ENCODE assay signal across 9 cellular contexts in genomic region chr5:154972476-154973080, GRCh38. TPM values are rescaled to one million over a fixed set of nuclear protein-coding genes. Genes with fewer than 3 reads are reported as not detected.
A peak's percentile ranks its signal among the peaks of the same experiment; 100 is the strongest.
DNase-seq lines count a peak whose midpoint lies in the region; ATAC-seq and TF ChIP-seq lines count a peak whose summit lies in the region.
"Had no signal": no experiment of that assay in that cellular context is flagged by ENCODE, and none has a peak within 500 bp of the region (broad histone marks: within the 10 kb centered on the region; RNA-seq: fewer than 3 reads in every experiment).

No MANE protein-coding gene starts in this region.

- H3K4me1 Mint-ChIP-seq in activated naive CD8-positive, alpha-beta T cell treated with anti-CD3 and anti-CD28 coated beads for 36 hours, result no peaks in the 10 kb centered on the region

- H3K27ac ChIP-seq in A673 (ENCODE audit: low read depth, low read length, poor library complexity, severe bottlenecking), result peak overlapping the region; percentile 64
- no peak overlapping the region for H3K27ac ChIP-seq in lung (ENCODE audit: low read depth in 1 of 2, low read length in 1 of 2)

- peaks cover 17% of the 10 kb centered on the region for H3K36me3 Mint-ChIP-seq in activated naive CD8-positive, alpha-beta T cell treated with anti-CD3 and anti-CD28 coated beads for 36 hours

- 73 to 75% methylated on average over 2 of the region's 2 CpGs for WGBS in lung, 2 donors

- H3K27ac Mint-ChIP-seq in activated naive CD8-positive, alpha-beta T cell treated with anti-CD3 and anti-CD28 coated beads for 36 hours, result no peak overlapping the region
- H3K27ac Mint-ChIP-seq: dendritic cell treated with granulocyte-macrophage colony-stimulating factor and Interleukin-4, amounts not matched to agents 40 ng/mL and 50 ng/mL, for 4 days had no signal

- in situ Hi-C loops in GM13976 (cut with MboI; ENCODE audit: low sequenced_read_pairs, unreplicated experiment), result no loop called here

- no peaks in the 10 kb centered on the region for H3K9me3 Mint-ChIP-seq in activated naive CD8-positive, alpha-beta T cell treated with anti-CD3 and anti-CD28 coated beads for 36 hours
- H3K9me3 Mint-ChIP-seq: dendritic cell treated with granulocyte-macrophage colony-stimulating factor and Interleukin-4, amounts not matched to agents 40 ng/mL and 50 ng/mL, for 4 days had no signal

- ATAC-seq in lung (ENCODE audit: insufficient read depth, low FRiP score) (no peak), HG02884 (IDR thresholded peaks at IDR 0.05; ENCODE audit: unreplicated experiment) (no peak)

- H3K27me3 Mint-ChIP-seq in activated naive CD8-positive, alpha-beta T cell treated with anti-CD3 and anti-CD28 coated beads for 36 hours, result no peaks in the 10 kb centered on the region
- H3K27me3 Mint-ChIP-seq: dendritic cell treated with granulocyte-macrophage colony-stimulating factor and Interleukin-4, amounts not matched to agents 40 ng/mL and 50 ng/mL, for 4 days had no signal

- POLR2A ChIA-PET in A673 (lab: Charles Lee; ENCODE audit: low non-redundant PET), result interaction anchor here (0.7 to 0.9 kb wide), 2 partner anchors 25 to 57 kb away, joined by 3 to 4 read pairs; no protein-coding TSS in a partner anchor

- H3K27me3 ChIP-seq in A673 (replicated peaks; ENCODE audit: insufficient read depth, low read depth, low read length, poor library complexity) (no peaks in the 10 kb centered on the region), lung (ENCODE audit: control insufficient read depth, insufficient read depth) (no peaks in the 10 kb centered on the region)

- H3K4me3 ChIP-seq in A673 (ENCODE audit: low read depth, low read length, poor library complexity, severe bottlenecking) (no peak overlapping the region), choroid plexus epithelial cell (ENCODE audit: low read depth, low read length) (no peak overlapping the region), lung (no peak overlapping the region)

- H3K4me1 ChIP-seq in A673 (ENCODE audit: insufficient read depth, low read length, poor library complexity, severe bottlenecking) (peaks cover 34% of the 10 kb centered on the region), lung (ENCODE audit: control insufficient read depth in 2 of 2, insufficient read depth in 2 of 2, low read length in 2 of 2) (peaks cover 0 to 9% of the 10 kb centered on the region in 2 donors)

- intact Hi-C loops in A673 (cut with micrococcal nuclease; ENCODE audit: unreplicated experiment), result loop anchor here (5.0 kb wide), 2 partner anchors 175 to 290 kb away; no protein-coding TSS in a partner anchor

- DNase-seq in A673 (ENCODE audit: low spot score), result peak; percentile 72
- no peak for DNase-seq in GM13976 (ENCODE audit: low spot score)
- DNase-seq in NCI-H748 (lab: John Stamatoyannopoulos, UW; ENCODE audit: unreplicated experiment), result peak; percentile 63
- peak; percentile 73 for DNase-seq in choroid plexus epithelial cell (ENCODE audit: low read depth)
- DNase-seq in lung (ENCODE audit: low spot score), result no peak
- no peak for DNase-seq in activated naive CD8-positive, alpha-beta T cell treated with anti-CD3 and anti-CD28 coated beads for 36 hours
- DNase-seq in activated CD4-positive, CD25-positive, alpha-beta regulatory T cell treated with anti-CD3 and anti-CD28 coated beads, Interleukin-2, amount 50 U/mL, for 72 hours, result no peak

- TF ChIP-seq CTCF in A673 (conservative IDR thresholded peaks at IDR 0.05; ENCODE audit: low read depth, low read length) (peak; percentile 70), GM13976 (IDR thresholded peaks at IDR 0.05; ENCODE audit: borderline replicate concordance, control extremely low read depth, extremely low read depth, insufficient read depth, missing control alignments) (peak; percentile 56), choroid plexus epithelial cell (conservative IDR thresholded peaks at IDR 0.05; ENCODE audit: low read depth, low read length) (peak; percentile 87), lung (IDR thresholded peaks at IDR 0.05; ENCODE audit: control extremely low read depth, extremely low read depth) (peak; percentile 17)

- CTCF ChIA-PET in A673 (lab: Charles Lee), result interaction anchor here (0.7 to 1.5 kb wide), 5 partner anchors 23 to 511 kb away, joined by 3 to 6 read pairs (median 4); partner anchors contain the start of gene GEMIN5

- H3K9me3 ChIP-seq in A673 (ENCODE audit: low read depth, low read length, poor library complexity, severe bottlenecking), result no peaks in the 10 kb centered on the region
- H3K9me3 ChIP-seq in lung (ENCODE audit: control insufficient read depth in 2 of 2, insufficient read depth in 1 of 2, low read length in 1 of 2), result peaks cover 0 to 3% of the 10 kb centered on the region in 2 donors

- H3K4me3 Mint-ChIP-seq in activated naive CD8-positive, alpha-beta T cell treated with anti-CD3 and anti-CD28 coated beads for 36 hours, result no peak overlapping the region
- H3K4me3 Mint-ChIP-seq: dendritic cell treated with granulocyte-macrophage colony-stimulating factor and Interleukin-4, amounts not matched to agents 40 ng/mL and 50 ng/mL, for 4 days had no signal

- BruUV-seq in A673 (replicated peaks; lab: Mats Ljungman, UMichigan), result no TSS peak

- H3K36me3 ChIP-seq in A673 (ENCODE audit: insufficient read depth, low read length, poor library complexity, severe bottlenecking) (peaks cover 10% of the 10 kb centered on the region), lung (ENCODE audit: control insufficient read depth in 2 of 2, insufficient read depth in 2 of 2, low read length in 2 of 2) (peaks cover 0 to 4% of the 10 kb centered on the region in 2 donors)

RNA-seq across cellular contexts. Expression of gene MRPL22, which starts 31.7 kb away (rescaled TPM):
- 143 and 147 TPM in 2 replicates for total RNA-seq in A673 (2021)
- 10 to 100 TPM; 26.9 to 35.0 TPM for total RNA-seq in lung
- 10 to 100 TPM; 40.2 to 88.0 TPM for polyA plus RNA-seq in lung
- total RNA-seq in activated naive CD8-positive, alpha-beta T cell treated with anti-CD3 and anti-CD28 coated beads for 36 hours, result 10 to 100 TPM; 75.3 to 91.0 TPM

RNA-seq across cellular contexts. Expression of gene GEMIN5, which starts 34.6 kb away (rescaled TPM):
- total RNA-seq in A673 (2021), result 42.5 and 50.6 TPM in 2 replicates
- 10 to 100 TPM; 15.5 to 18.3 TPM for total RNA-seq in lung
- polyA plus RNA-seq in lung, result 1 to 10 TPM; 2.8 to 6.1 TPM
- 10 to 100 TPM; 41.9 to 44.8 TPM for total RNA-seq in activated naive CD8-positive, alpha-beta T cell treated with anti-CD3 and anti-CD28 coated beads for 36 hours

RNA-seq across cellular contexts. Expression of gene KIF4B, which starts 41.0 kb away (rescaled TPM):
- total RNA-seq in A673 (2021) (0.77 and 0.79 TPM in 2 replicates), lung (not detected)
- under 1 TPM; 0.01 to 0.02 TPM for polyA plus RNA-seq in lung
- not detected for total RNA-seq in activated naive CD8-positive, alpha-beta T cell treated with anti-CD3 and anti-CD28 coated beads for 36 hours

Comparison
In these comparisons a context has a peak if more than half of its experiments do, and no peak if none do; other contexts are left out.
1. DNase-seq: peak in A673 (single experiment), NCI-H748 (single experiment) and choroid plexus epithelial cell (single experiment); none in GM13976 (single experiment), lung (single experiment), activated naive CD8-positive, alpha-beta T cell treated with anti-CD3 and anti-CD28 coated beads for 36 hours (single experiment) and activated CD4-positive, CD25-positive, alpha-beta regulatory T cell treated with anti-CD3 and anti-CD28 coated beads, Interleukin-2, amount 50 U/mL, for 72 hours (single experiment).
2. CTCF ChIP-seq: peak in every context shown above with its lines; median percentile 87 in choroid plexus epithelial cell; 70 in A673; 56 in GM13976; 17 in lung.